1 cellular context compared by ENCODE assay signal in the genomic region with DNA sequence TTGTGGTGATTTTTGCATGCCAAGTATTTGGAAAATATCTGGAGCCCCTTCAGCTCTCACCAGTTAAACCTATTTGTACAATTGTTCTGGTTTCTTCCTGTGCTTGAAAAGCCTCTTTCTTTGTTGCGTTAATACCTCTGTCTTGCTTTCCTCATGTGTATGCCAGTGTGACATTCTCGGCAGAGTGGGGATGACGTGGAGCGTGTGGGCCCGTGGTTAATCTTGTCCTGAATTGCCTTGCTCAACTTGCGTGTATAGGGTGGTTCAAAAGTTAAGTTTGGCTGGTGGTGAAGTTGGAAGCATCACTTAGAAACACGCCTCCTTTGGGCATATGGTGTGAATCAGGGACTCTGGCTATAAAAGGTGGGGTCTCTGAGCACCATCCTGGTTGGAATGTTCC.
TF ChIP-seq lines count a peak whose summit lies in the region.

No MANE protein-coding gene starts in this region.

TF ChIP-seq in GM23338, 12 proteins besides CTCF, POLR2A, EP300 and RAD21 (continued from another document):
- no peak for TF ChIP-seq CREB1 (CRISPR knock-in tag; IDR thresholded peaks at IDR 0.05; ENCODE audit: low read depth)
TF ChIP-seq in GM23338: peak in this region for 0.
